In genomic region chr9:2390028-2390427, GRCh38 we compare ENCODE assay signal across 23 cellular contexts.
"Had no signal": no experiment of that assay in that cellular context is flagged by ENCODE, and none has a peak within 500 bp of the region (broad histone marks: within the 10 kb centered on the region; RNA-seq: fewer than 3 reads in every experiment).

No MANE protein-coding gene starts in this region.

- H3K9me3 Mint-ChIP-seq: activated CD4-positive, alpha-beta memory T cell treated with anti-CD3 and anti-CD28 coated beads for 36 hours; activated naive CD4-positive, alpha-beta T cell treated with anti-CD3 and anti-CD28 coated beads, Interleukin-2, amount 10 ng/mL, durations not matched to agents 7 days and 5 days; dendritic cell treated with granulocyte-macrophage colony-stimulating factor and Interleukin-4, amounts not matched to agents 40 ng/mL and 50 ng/mL, for 4 days; T-helper 1 cell treated with Interleukin-12 subunit alpha and Interleukin-12 subunit beta and Interleukin-4 antibody, amounts not matched to agents 30 μg/mL and 1 μg/mL, for 36 hours had no signal

- H3K4me2 ChIP-seq: smooth muscle cell had no signal

- H3K27ac Mint-ChIP-seq: activated CD4-positive, alpha-beta memory T cell treated with anti-CD3 and anti-CD28 coated beads for 36 hours; activated naive CD4-positive, alpha-beta T cell treated with anti-CD3 and anti-CD28 coated beads, Interleukin-2, amount 10 ng/mL, durations not matched to agents 7 days and 5 days; activated T-cell treated with anti-CD3 and anti-CD28 coated beads, Interleukin-2, amount 50 U/mL, for 72 hours; dendritic cell treated with granulocyte-macrophage colony-stimulating factor and Interleukin-4, amounts not matched to agents 40 ng/mL and 50 ng/mL, for 4 days; memory B cell; stimulated activated naive B cell treated with anti-CD40 and anti-IgM and Interleukin-4, amounts not matched to agents 10 μg/mL and 1 μg/mL and 100 μg/mL, for 72 hours; T-helper 1 cell treated with Interleukin-12 subunit alpha and Interleukin-12 subunit beta and Interleukin-4 antibody, amounts not matched to agents 30 μg/mL and 1 μg/mL, for 36 hours had no signal

- DNase-seq: activated CD4-positive, alpha-beta memory T cell treated with anti-CD3 and anti-CD28 coated beads for 36 hours; activated CD4-positive, alpha-beta T cell treated with anti-CD3 and anti-CD28 coated beads for 48 hours; activated effector memory CD4-positive, alpha-beta T cell treated with anti-CD3 and anti-CD28 coated beads, Interleukin-2, amount 50 U/mL, for 16 hours; activated naive CD4-positive, alpha-beta T cell treated with anti-CD3 and anti-CD28 coated beads, Interleukin-2, amount 10 ng/mL, durations not matched to agents 7 days and 5 days; activated T-cell treated with anti-CD3 and anti-CD28 coated beads, Interleukin-2, amount 50 U/mL, for 72 hours; amygdala; effector CD4-positive, alpha-beta T cell; gastrocnemius medialis; hypothalamus; left cardiac atrium; stimulated activated CD4-positive, alpha-beta T cell treated with anti-CD3 and anti-CD28 coated beads, Interleukin-15, amount 100 ng/mL, for 24 hours; stimulated activated CD8-positive, alpha-beta memory T cell treated with anti-CD3 and anti-CD28 coated beads, Interleukin-4, amount 100 ng/mL, for 48 hours; stimulated activated naive B cell treated with anti-CD40 and anti-IgM and Interleukin-4, amounts not matched to agents 10 μg/mL and 1 μg/mL and 100 μg/mL, for 72 hours; T1000; upper lobe of left lung had no signal

- H3K9me3 ChIP-seq: esophagus muscularis mucosa, gastrocnemius medialis, thoracic aorta, upper lobe of left lung had no signal

- ATAC-seq: activated T-cell treated with anti-CD3 and anti-CD28 coated beads, Interleukin-2, amount 50 U/mL, for 72 hours; gastrocnemius medialis; sciatic nerve; stimulated activated naive B cell treated with anti-CD40 and anti-IgM and Interleukin-4, amounts not matched to agents 10 μg/mL and 1 μg/mL and 100 μg/mL, for 72 hours had no signal

- H3K36me3 Mint-ChIP-seq: activated CD4-positive, alpha-beta memory T cell treated with anti-CD3 and anti-CD28 coated beads for 36 hours; activated naive CD4-positive, alpha-beta T cell treated with anti-CD3 and anti-CD28 coated beads, Interleukin-2, amount 10 ng/mL, durations not matched to agents 7 days and 5 days; memory B cell; stimulated activated naive B cell treated with anti-CD40 and anti-IgM and Interleukin-4, amounts not matched to agents 10 μg/mL and 1 μg/mL and 100 μg/mL, for 72 hours had no signal

- H3K27ac ChIP-seq: esophagus muscularis mucosa, gastrocnemius medialis, thoracic aorta, upper lobe of left lung had no signal

- H3K27me3 ChIP-seq: esophagus muscularis mucosa, gastrocnemius medialis, upper lobe of left lung had no signal

- H3K4me1 Mint-ChIP-seq: activated naive CD4-positive, alpha-beta T cell treated with anti-CD3 and anti-CD28 coated beads, Interleukin-2, amount 10 ng/mL, durations not matched to agents 7 days and 5 days; memory B cell; stimulated activated naive B cell treated with anti-CD40 and anti-IgM and Interleukin-4, amounts not matched to agents 10 μg/mL and 1 μg/mL and 100 μg/mL, for 72 hours had no signal

- H3K4me3 ChIP-seq: esophagus muscularis mucosa, gastrocnemius medialis, smooth muscle cell, thoracic aorta, upper lobe of left lung had no signal

- H3K4me1 ChIP-seq: esophagus muscularis mucosa, gastrocnemius medialis, upper lobe of left lung had no signal

- H3K36me3 ChIP-seq: esophagus muscularis mucosa, gastrocnemius medialis, thoracic aorta, upper lobe of left lung had no signal

- H3K4me3 Mint-ChIP-seq: activated CD4-positive, alpha-beta memory T cell treated with anti-CD3 and anti-CD28 coated beads for 36 hours; activated naive CD4-positive, alpha-beta T cell treated with anti-CD3 and anti-CD28 coated beads, Interleukin-2, amount 10 ng/mL, durations not matched to agents 7 days and 5 days; activated T-cell treated with anti-CD3 and anti-CD28 coated beads, Interleukin-2, amount 50 U/mL, for 72 hours; dendritic cell treated with granulocyte-macrophage colony-stimulating factor and Interleukin-4, amounts not matched to agents 40 ng/mL and 50 ng/mL, for 4 days; memory B cell; neural crest cell; stimulated activated naive B cell treated with anti-CD40 and anti-IgM and Interleukin-4, amounts not matched to agents 10 μg/mL and 1 μg/mL and 100 μg/mL, for 72 hours; T-helper 1 cell treated with Interleukin-12 subunit alpha and Interleukin-12 subunit beta and Interleukin-4 antibody, amounts not matched to agents 30 μg/mL and 1 μg/mL, for 36 hours had no signal
